Comparison of ENCODE assay signal across 11 cellular contexts in genomic region chr6:25013249-25013648, GRCh38.
DNase-seq lines count a peak whose midpoint lies in the region; ATAC-seq and TF ChIP-seq lines count a peak whose summit lies in the region.
"Had no signal": no experiment of that assay in that cellular context is flagged by ENCODE, and none has a peak within 500 bp of the region (broad histone marks: within the 10 kb centered on the region; RNA-seq: fewer than 3 reads in every experiment).

No MANE protein-coding gene starts in this region.

- H3K9me3 ChIP-seq in DND-41 (ENCODE audit: insufficient read depth, low read length, severe bottlenecking), result no peaks in the 10 kb centered on the region
- no peaks in the 10 kb centered on the region for H3K9me3 ChIP-seq in neural progenitor cell (ENCODE audit: low read depth)
- no peaks in the 10 kb centered on the region for H3K9me3 ChIP-seq in prostate gland

- H3K4me1 ChIP-seq in DND-41 (ENCODE audit: insufficient read depth, low read length) (peaks cover 36% of the 10 kb centered on the region), neural progenitor cell (peaks cover 4% of the 10 kb centered on the region), prostate gland (replicated peaks) (no peaks in the 10 kb centered on the region)

- no peaks in the 10 kb centered on the region for H3K27me3 Mint-ChIP-seq in activated naive CD8-positive, alpha-beta T cell
- H3K27me3 Mint-ChIP-seq in neural progenitor cell (ENCODE audit: insufficient read depth, low read depth), result peaks cover 4% of the 10 kb centered on the region
- H3K27me3 Mint-ChIP-seq: activated CD4-positive, alpha-beta memory T cell treated with anti-CD3 and anti-CD28 coated beads for 36 hours had no signal

- H3K4me3 Mint-ChIP-seq in activated naive CD8-positive, alpha-beta T cell, result no peak overlapping the region
- H3K4me3 Mint-ChIP-seq in neural progenitor cell, result no peak overlapping the region
- H3K4me3 Mint-ChIP-seq: activated CD4-positive, alpha-beta memory T cell treated with anti-CD3 and anti-CD28 coated beads for 36 hours had no signal

- no peak overlapping the region for H3K4me2 ChIP-seq in DND-41 (ENCODE audit: insufficient read depth, low read length)
- H3K4me2 ChIP-seq in neural progenitor cell, result no peak overlapping the region

- no peak for DNase-seq in DND-41
- no peak for DNase-seq in HFF-Myc (ENCODE audit: extremely low read depth, low read depth)
- no peak for DNase-seq in neural progenitor cell (ENCODE audit: low spot score)
- DNase-seq in stimulated activated CD4-positive, alpha-beta T cell treated with anti-CD3 and anti-CD28 coated beads, Interleukin-1b, Interleukin-23, amount 100 ng/mL, for 48 hours, result no peak
- no peak for DNase-seq in prostate gland (ENCODE audit: low spot score)
- DNase-seq in left ventricle myocardium superior, result no peak
- DNase-seq: activated CD4-positive, alpha-beta memory T cell treated with anti-CD3 and anti-CD28 coated beads for 36 hours; aorta; NCI-H1417; stimulated activated CD4-positive, alpha-beta T cell treated with anti-CD3 and anti-CD28 coated beads, Interleukin-12 subunit alpha, Interleukin-12 subunit beta, amount 100 ng/mL, for 4 hours had no signal

- peaks cover 11% of the 10 kb centered on the region for H3F3A ChIP-seq in neural progenitor cell (ENCODE audit: low read depth)

- H3K36me3 ChIP-seq in DND-41 (ENCODE audit: insufficient read depth, low read length) (peaks cover 4% of the 10 kb centered on the region), neural progenitor cell (no peaks in the 10 kb centered on the region), prostate gland (no peaks in the 10 kb centered on the region)

- no peak overlapping the region for H3K27ac ChIP-seq in DND-41 (ENCODE audit: low read length)
- no peak overlapping the region for H3K27ac ChIP-seq in neural progenitor cell
- no peak overlapping the region for H3K27ac ChIP-seq in prostate gland

- TF ChIP-seq CTCF in DND-41 (IDR thresholded peaks at IDR 0.05; ENCODE audit: borderline replicate concordance, extremely low read depth, low read length, poor library complexity, severe bottlenecking) (peak; percentile 49), HFF-Myc (IDR thresholded peaks at IDR 0.05; ENCODE audit: low read depth, low read length, missing control alignments) (peak; percentile 33), neural progenitor cell (IDR thresholded peaks at IDR 0.05) (peak; percentile 18), prostate gland (IDR thresholded peaks at IDR 0.05) (no peak)

- H4K20me1 ChIP-seq in DND-41 (ENCODE audit: insufficient read depth, low read length), result no peaks in the 10 kb centered on the region
- no peaks in the 10 kb centered on the region for H4K20me1 ChIP-seq in neural progenitor cell (ENCODE audit: low read depth)

- no peak overlapping the region for H3K9ac ChIP-seq in DND-41 (ENCODE audit: low read depth, low read length)
- H3K9ac ChIP-seq in neural progenitor cell, result no peak overlapping the region

- H3K36me3 Mint-ChIP-seq in activated naive CD8-positive, alpha-beta T cell, result no peaks in the 10 kb centered on the region
- H3K36me3 Mint-ChIP-seq in neural progenitor cell, result no peaks in the 10 kb centered on the region
- H3K36me3 Mint-ChIP-seq: activated CD4-positive, alpha-beta memory T cell treated with anti-CD3 and anti-CD28 coated beads for 36 hours had no signal

- H3K4me1 Mint-ChIP-seq in activated naive CD8-positive, alpha-beta T cell (ENCODE audit: low read depth), result peaks cover 73% of the 10 kb centered on the region
- H3K4me1 Mint-ChIP-seq in neural progenitor cell, result peaks cover 24% of the 10 kb centered on the region

- WGBS in prostate gland, result 82% methylated on average over 4 of the region's 4 CpGs

- no peaks in the 10 kb centered on the region for H3K27me3 ChIP-seq in DND-41 (ENCODE audit: insufficient read depth, low read length, poor library complexity)
- no peaks in the 10 kb centered on the region for H3K27me3 ChIP-seq in neural progenitor cell
- H3K27me3 ChIP-seq in prostate gland (replicated peaks; ENCODE audit: insufficient read depth), result no peaks in the 10 kb centered on the region

- intact Hi-C loops in prostate gland (cut with DNase I), result no loop called here
- intact Hi-C loops in left ventricle myocardium superior (cut with micrococcal nuclease), result no loop called here

- no peak overlapping the region for H2AFZ ChIP-seq in DND-41 (ENCODE audit: low read depth, low read length)
- no peak overlapping the region for H2AFZ ChIP-seq in neural progenitor cell (replicated peaks)

- no peaks in the 10 kb centered on the region for H3K9me3 Mint-ChIP-seq in activated naive CD8-positive, alpha-beta T cell (ENCODE audit: low read depth)
- no peaks in the 10 kb centered on the region for H3K9me3 Mint-ChIP-seq in neural progenitor cell
- H3K9me3 Mint-ChIP-seq: activated CD4-positive, alpha-beta memory T cell treated with anti-CD3 and anti-CD28 coated beads for 36 hours had no signal

- H3K4me3 ChIP-seq in DND-41 (ENCODE audit: low read depth in 1 of 2, low read length in 2 of 2) (no peak overlapping the region), HFF-Myc (replicated peaks; ENCODE audit: low read depth, low read length) (no peak overlapping the region), neural progenitor cell (no peak overlapping the region), prostate gland (no peak overlapping the region)

- peaks cover 17% of the 10 kb centered on the region for H3K79me2 ChIP-seq in DND-41 (ENCODE audit: insufficient read depth, low read length)
- no peaks in the 10 kb centered on the region for H3K79me2 ChIP-seq in neural progenitor cell (ENCODE audit: low read depth)

- TF ChIP-seq POLR2A in prostate gland (IDR thresholded peaks at IDR 0.05), result no peak

- H3K27ac Mint-ChIP-seq in activated naive CD8-positive, alpha-beta T cell, result peak overlapping the region; percentile 54
- H3K27ac Mint-ChIP-seq in neural progenitor cell, result no peak overlapping the region
- H3K27ac Mint-ChIP-seq: activated CD4-positive, alpha-beta memory T cell treated with anti-CD3 and anti-CD28 coated beads for 36 hours had no signal

- ATAC-seq in DND-41 (ENCODE audit: insufficient read depth, low read depth), result peak; percentile 36; the same call in 1 of the 3 replicates
- ATAC-seq in left ventricle myocardium superior, result no peak

Comparison
In these comparisons a context has a peak if more than half of its experiments do, and no peak if none do; other contexts are left out.
1. CTCF ChIP-seq: peak in DND-41 (single experiment), HFF-Myc (single experiment) and neural progenitor cell (single experiment); none in prostate gland (0 of 4).